ENCODE assay signal across 8 cellular contexts in genomic region chr20:8131598-8132014, GRCh38. TPM values are rescaled to one million over a fixed set of nuclear protein-coding genes. Genes with fewer than 3 reads are reported as not detected.
DNase-seq lines count a peak whose midpoint lies in the region; ATAC-seq, FAIRE-seq and TF ChIP-seq lines count a peak whose summit lies in the region.

No MANE protein-coding gene starts in this region.

- no peak for FAIRE-seq in H1 (lab: Jason Lieb, UNC)

- no peak overlapping the region for H3K18ac ChIP-seq in H1 (ENCODE audit: extremely low read depth, low read length)

- no peak overlapping the region for H3K27ac ChIP-seq in H1 (ENCODE audit: low read depth, low read length)

- 6% methylated on average over 18 of the region's 18 CpGs; no CpG with 5 or more reads in 1 of the 2 experiments for WGBS in H1 (ENCODE audit: extremely low coverage in 1 of 2, insufficient coverage in 1 of 2, insufficient read length in 1 of 2, insufficient replicate concordance in 2 of 2, low coverage in 1 of 2, low lambda C conversion rate in 2 of 2, missing lambda C conversion rate in 1 of 2), 2 experiments

- CTCF ChIA-PET in H1 (lab: Charles Lee; ENCODE audit: partially characterized antibody), result interaction anchor here (0.6 to 2.8 kb wide), 13 partner anchors 9 to 591 kb away, joined by 3 to 18 read pairs (median 4); no protein-coding TSS in a partner anchor

- no peak overlapping the region for H2BK5ac ChIP-seq in H1 (ENCODE audit: low read depth, low read length)

- H3K4me3 ChIP-seq in H1 (ENCODE audit: extremely low read depth in 1 of 4, insufficient read depth in 2 of 4, low read depth in 3 of 4, low read length in 4 of 4), result peak overlapping the region; percentile 24 to 65 (median 50); a peak in 7 of 8 replicates

- H2BK120ac ChIP-seq in H1 (replicated peaks; ENCODE audit: low read depth, low read length), result no peak overlapping the region

- H3K9me3 Mint-ChIP-seq in natural killer cell treated with Interleukin-12 subunit alpha and Interleukin-12 subunit beta and Interleukin-15 and Interleukin-18, amount 100 ng/mL, for 72 hours, result no peaks in the 10 kb centered on the region

- no peak overlapping the region for H4K91ac ChIP-seq in H1 (replicated peaks; ENCODE audit: insufficient read length, low read length)

- no peak overlapping the region for H3K56ac ChIP-seq in H1 (replicated peaks; ENCODE audit: insufficient read length, low read depth, low read length)

- no peak overlapping the region for H3K14ac ChIP-seq in H1 (ENCODE audit: insufficient read length)

- POLR2A ChIA-PET in H1 (lab: Charles Lee; ENCODE audit: partially characterized antibody), result interaction anchor here (0.9 kb wide), 1 partner anchor 16 kb away, joined by 3 read pairs; no protein-coding TSS in a partner anchor

- H3K4ac ChIP-seq in H1 (replicated peaks; ENCODE audit: insufficient read length, low read depth, low read length), result no peak overlapping the region

- peaks cover 0 to 6% (median 2%) of the 10 kb centered on the region in 4 experiments; a peak in 2 of 7 replicates for H3K4me1 ChIP-seq in H1 (replicated peaks in 1 of 4; ENCODE audit: control insufficient read depth in 3 of 4, insufficient read depth in 4 of 4, low read length in 3 of 4)

- no peak overlapping the region for H2BK20ac ChIP-seq in H1 (ENCODE audit: low read length)

- H3K4me2 ChIP-seq in H1 (ENCODE audit: insufficient read depth in 1 of 2, low read depth in 2 of 2, low read length in 2 of 2), result peak overlapping the region; percentile 18 to 73

- no peak for TF ChIP-seq CTCF in H1 (IDR thresholded peaks at IDR 0.05; ENCODE audit: control extremely low read depth in 1 of 3, insufficient read depth in 1 of 3, low read depth in 1 of 3, low read length in 3 of 3)

- no peak overlapping the region for H2BK15ac ChIP-seq in H1 (ENCODE audit: low read length)

- H3K4me1 Mint-ChIP-seq in natural killer cell treated with Interleukin-12 subunit alpha and Interleukin-12 subunit beta and Interleukin-15 and Interleukin-18, amount 100 ng/mL, for 72 hours (ENCODE audit: low read depth in 2 of 2), result peaks cover 16 to 30% of the 10 kb centered on the region in 2 donors

- H3K23me2 ChIP-seq in H1 (ENCODE audit: low read depth, low read length), result peaks cover 7% of the 10 kb centered on the region; the same call in 1 of the 2 replicates

- H2BK12ac ChIP-seq in H1 (ENCODE audit: low read depth, low read length), result no peak overlapping the region

- H4K5ac ChIP-seq in H1 (ENCODE audit: insufficient read length, low read depth, low read length), result no peak overlapping the region

- H3K79me1 ChIP-seq in H1 (ENCODE audit: low read depth, low read length), result no peaks in the 10 kb centered on the region

- H3K79me2 ChIP-seq in H1 (ENCODE audit: control insufficient read depth in 1 of 2, insufficient read depth in 2 of 2, low read length in 2 of 2), result no peaks in the 10 kb centered on the region; a peak in 1 of 4 replicates

- peak; percentile 84 for DNase-seq in DMS53 (lab: John Stamatoyannopoulos, UW)
- DNase-seq in NCI-H526 treated with DMSO at 0.1 percent for 48 hours (lab: John Stamatoyannopoulos, UW), result peak; percentile 70
- no peak for DNase-seq in H1 (ENCODE audit: low read depth in 1 of 2, low spot score in 2 of 2)
- no peak for DNase-seq in natural killer cell treated with Interleukin-12 subunit alpha and Interleukin-12 subunit beta and Interleukin-15 and Interleukin-18, amount 100 ng/mL, for 72 hours (ENCODE audit: low spot score)
- no peak for DNase-seq in HT-29 (ENCODE audit: low spot score)
- no peak for DNase-seq in CD1c-positive myeloid dendritic cell (ENCODE audit: extremely low spot score)

- no peak overlapping the region for H3K23ac ChIP-seq in H1 (ENCODE audit: insufficient read length)

- H3K27me3 Mint-ChIP-seq in natural killer cell treated with Interleukin-12 subunit alpha and Interleukin-12 subunit beta and Interleukin-15 and Interleukin-18, amount 100 ng/mL, for 72 hours, result peaks cover 10 to 23% of the 10 kb centered on the region in 2 donors

- H3K36me3 ChIP-seq in H1 (ENCODE audit: control insufficient read depth in 2 of 4, insufficient read depth in 4 of 4, low read length in 3 of 4), result no peaks in the 10 kb centered on the region

- no peak for TF ChIP-seq POLR2A in H1 (IDR thresholded peaks at IDR 0.05; ENCODE audit: control extremely low read depth in 1 of 2, low read depth in 2 of 2, low read length in 2 of 2)

- H2AFZ ChIP-seq in H1 (ENCODE audit: low read length), result no peak overlapping the region

- H3K9me3 ChIP-seq in H1 (ENCODE audit: insufficient read depth in 2 of 2, low read depth in 1 of 2, low read length in 1 of 2), result no peaks in the 10 kb centered on the region

- no peak overlapping the region for H3K9ac ChIP-seq in H1 (replicated peaks in 1 of 4; ENCODE audit: extremely low read depth in 1 of 4, low read depth in 3 of 4, low read length in 3 of 4)

- H4K20me1 ChIP-seq in H1 (replicated peaks in 1 of 2; ENCODE audit: control insufficient read depth in 1 of 2, insufficient read depth in 2 of 2, low read length in 2 of 2), result peaks cover 0 to 1% of the 10 kb centered on the region in 2 experiments

- no peak overlapping the region for H4K8ac ChIP-seq in H1 (ENCODE audit: extremely low read depth, insufficient read depth, low read length)

- TF ChIP-seq RAD21 in H1 (IDR thresholded peaks at IDR 0.05 in 1 of 2, conservative IDR thresholded peaks at IDR 0.05 in 1 of 2; ENCODE audit: low read depth in 2 of 2, low read length in 2 of 2), result no peak

- no peak for TF ChIP-seq EP300 in H1 (IDR thresholded peaks at IDR 0.05; ENCODE audit: borderline replicate concordance in 1 of 2, low read depth in 2 of 2, low read length in 2 of 2)

- peak overlapping the region; percentile 86 for H3K4me3 Mint-ChIP-seq in natural killer cell treated with Interleukin-12 subunit alpha and Interleukin-12 subunit beta and Interleukin-15 and Interleukin-18, amount 100 ng/mL, for 72 hours

- no peak overlapping the region for H2AK5ac ChIP-seq in H1 (ENCODE audit: low read depth, low read length)

- peak overlapping the region; percentile 44 to 54 for H3K27ac Mint-ChIP-seq in natural killer cell treated with Interleukin-12 subunit alpha and Interleukin-12 subunit beta and Interleukin-15 and Interleukin-18, amount 100 ng/mL, for 72 hours

- H3K36me3 Mint-ChIP-seq in natural killer cell treated with Interleukin-12 subunit alpha and Interleukin-12 subunit beta and Interleukin-15 and Interleukin-18, amount 100 ng/mL, for 72 hours, result no peaks in the 10 kb centered on the region

- H3K27me3 ChIP-seq in H1 (replicated peaks in 1 of 4; ENCODE audit: control insufficient read depth in 3 of 4, extremely low read depth in 1 of 4, insufficient read depth in 3 of 4, low read length in 3 of 4), result peaks cover 8 to 28% (median 19%) of the 10 kb centered on the region in 4 experiments

- ATAC-seq in GM21737 (IDR thresholded peaks at IDR 0.05; ENCODE audit: unreplicated experiment) (peak; percentile 5), HG03095 (IDR thresholded peaks at IDR 0.05; ENCODE audit: unreplicated experiment) (no peak)
- peak; percentile 8 to 18 for ATAC-seq in natural killer cell treated with Interleukin-12 subunit alpha and Interleukin-12 subunit beta and Interleukin-15 and Interleukin-18, amount 100 ng/mL, for 72 hours

TF ChIP-seq in H1, 55 proteins besides CTCF, POLR2A, EP300 and RAD21:
- TF ChIP-seq SP1 (IDR thresholded peaks at IDR 0.05; ENCODE audit: low read depth, low read length), result no peak
- no peak for TF ChIP-seq MAX (IDR thresholded peaks at IDR 0.05)
- 0 out of 4 replicates have a peak, but pooled peaks of 1 of the 2 experiments have one; percentile 8 for TF ChIP-seq SIN3A (conservative IDR thresholded peaks at IDR 0.05 in 1 of 2, IDR thresholded peaks at IDR 0.05 in 1 of 2; ENCODE audit: low read depth in 1 of 2, low read length in 2 of 2)
- 0 out of 2 replicates have a peak, but pooled peaks have one; percentile 3 for TF ChIP-seq SUZ12 (IDR thresholded peaks at IDR 0.05; ENCODE audit: low read length)
- peak; percentile 18; the same call in 1 of the 2 replicates for TF ChIP-seq TBP (IDR thresholded peaks at IDR 0.05; ENCODE audit: low read depth, low read length)
- no peak for TF ChIP-seq NANOG (IDR thresholded peaks at IDR 0.05; ENCODE audit: insufficient read depth, low read depth, low read length, poor library complexity, severe bottlenecking)

RNA-seq across cellular contexts. Expression of gene PLCB1, which starts 0.5 kb away (rescaled TPM):
- 8.6 and 9.1 TPM in 2 replicates for total RNA-seq in H1 (2021; fragmentation: NEBNext Ultra II Directional; extraction: Animal tissue kit (Norgen Biotek cat#: 25700))
- 2.6 and 2.7 TPM in 2 replicates for polyA plus RNA-seq in H1 (2011; rRNA removed)
- polyA plus RNA-seq in H1 (2011; cell fraction: cytosol; rRNA removed), result 3.9 TPM
- 5.8 TPM for polyA plus RNA-seq in H1 (2011; cell fraction: nucleus; rRNA removed)
- 3.1 to 6.5 TPM (median 4.0 TPM) in 4 replicates for polyA plus RNA-seq in H1 (2012, experiment 1 of 2)
- polyA plus RNA-seq in H1 (2012, experiment 2 of 2), result 0.22 TPM
- 13.0 TPM for polyA plus RNA-seq in H1 (2013, experiment 1 of 2)
- 9.7 TPM for polyA plus RNA-seq in H1 (2013, experiment 2 of 2)
- 13.2 and 13.7 TPM in 2 replicates for polyA minus RNA-seq in H1 (2011; rRNA and poly(A)+ RNA removed)
- polyA minus RNA-seq in H1 (2011; cell fraction: cytosol; rRNA and poly(A)+ RNA removed), result 5.4 TPM
- 55.0 TPM for polyA minus RNA-seq in H1 (2011; cell fraction: nucleus; rRNA and poly(A)+ RNA removed)
- total RNA-seq in natural killer cell treated with Interleukin-12 subunit alpha and Interleukin-12 subunit beta and Interleukin-15 and Interleukin-18, amount 100 ng/mL, for 72 hours, result 10 to 100 TPM; 12.3 to 13.4 TPM
- 3.3 and 3.5 TPM in 2 replicates for total RNA-seq in HT-29 (2014; rRNA removed; shearing (Covaris generic))

Comparison
In these comparisons a context has a peak if more than half of its experiments do, and no peak if none do; other contexts are left out.
1. DNase-seq: peak in DMS53 (single experiment) and NCI-H526 treated with DMSO at 0.1 percent for 48 hours (single experiment); none in H1 (0 of 2), natural killer cell treated with Interleukin-12 subunit alpha and Interleukin-12 subunit beta and Interleukin-15 and Interleukin-18, amount 100 ng/mL, for 72 hours (single experiment), HT-29 (single experiment) and CD1c-positive myeloid dendritic cell (single experiment).